In genomic region chr5:172902497-172903472, GRCh38 we compare ENCODE assay signal across 8 cellular contexts. TPM values are rescaled to one million over a fixed set of nuclear protein-coding genes. Genes with fewer than 3 reads are reported as not detected.
DNase-seq lines count a peak whose midpoint lies in the region; ATAC-seq and TF ChIP-seq lines count a peak whose summit lies in the region.

No MANE protein-coding gene starts in this region.

- H3K9me3 ChIP-seq in SJSA1 (replicated peaks) = no peaks in the 10 kb centered on the region

- peaks cover 90% of the 10 kb centered on the region for H3K4me1 ChIP-seq in SJSA1 (replicated peaks)

- ATAC-seq in HG02870 (IDR thresholded peaks at IDR 0.05; ENCODE audit: unreplicated experiment) (no peak), GM18873 (IDR thresholded peaks at IDR 0.05; ENCODE audit: low FRiP score, unreplicated experiment) (no peak), HG02798 (IDR thresholded peaks at IDR 0.05; ENCODE audit: poor library complexity, unreplicated experiment) (no peak), HG02588 (IDR thresholded peaks at IDR 0.05; ENCODE audit: unreplicated experiment) (no peak)

- peak; percentile 4 for TF ChIP-seq CTCF in GM12873 (IDR thresholded peaks at IDR 0.05; ENCODE audit: insufficient read depth, low read depth, low read length, missing control alignments)

- no peak overlapping the region for H3K4me3 ChIP-seq in SJSA1

- H3K27me3 ChIP-seq in SJSA1 (replicated peaks) = no peaks in the 10 kb centered on the region

- peak overlapping the region; percentile 95 for H3K27ac ChIP-seq in SJSA1

- DNase-seq in SJSA1 (ENCODE audit: low read depth in 1 of 2, low spot score in 2 of 2) (peak; percentile 99 to 100), fibroblast of peridontal ligament (ENCODE audit: extremely low read depth) (peak; percentile 72), non-pigmented ciliary epithelial cell (ENCODE audit: low read depth) (peak; percentile 94)

- H3K36me3 ChIP-seq in SJSA1 = peaks cover 46% of the 10 kb centered on the region

RNA-seq across cellular contexts. Expression of gene RPL26L1, which starts 56.4 kb away (rescaled TPM):
- 167 and 184 TPM in 2 replicates for total RNA-seq in SJSA1 (2014; rRNA removed; shearing (Covaris generic))
